ENCODE assay signal across 8 cellular contexts in genomic region chr11:10366568-10367331, GRCh38.
DNase-seq lines count a peak whose midpoint lies in the region; ATAC-seq and TF ChIP-seq lines count a peak whose summit lies in the region.

No MANE protein-coding gene starts in this region.

- intact Hi-C loops in psoas muscle (cut with DNase I) = loop anchor here in 1 of 2 donors (10.0 kb wide), 1 partner anchor 52 kb away; no protein-coding TSS in a partner anchor

- H3K27ac ChIP-seq in GM23338 (ENCODE audit: low read depth) (no peak overlapping the region), psoas muscle (peak overlapping the region; percentile 77)

- H4K20me1 ChIP-seq in GM23338 (replicated peaks; ENCODE audit: insufficient read depth) = no peaks in the 10 kb centered on the region

- peaks cover 10% of the 10 kb centered on the region for H3K9me2 ChIP-seq in GM23338 (ENCODE audit: insufficient read depth)

- H3K27me3 Mint-ChIP-seq in GM23338 (ENCODE audit: insufficient read depth, low read depth, poor library complexity) (peaks cover 6% of the 10 kb centered on the region), glutamatergic neuron (ENCODE audit: unreplicated experiment) (peaks cover 1% of the 10 kb centered on the region)
- peaks cover 11% of the 10 kb centered on the region for H3K27me3 Mint-ChIP-seq in activated naive CD4-positive, alpha-beta T cell treated with anti-CD3 and anti-CD28 coated beads, Interleukin-2, amount 10 ng/mL, durations not matched to agents 7 days and 5 days

- H3K9me3 Mint-ChIP-seq in GM23338 (peaks cover 27% of the 10 kb centered on the region), glutamatergic neuron (ENCODE audit: unreplicated experiment) (peaks cover 3% of the 10 kb centered on the region)
- H3K9me3 Mint-ChIP-seq in activated naive CD4-positive, alpha-beta T cell treated with anti-CD3 and anti-CD28 coated beads, Interleukin-2, amount 10 ng/mL, durations not matched to agents 7 days and 5 days = no peaks in the 10 kb centered on the region

- H3K27me3 ChIP-seq in GM23338 (ENCODE audit: insufficient read depth) = no peaks in the 10 kb centered on the region
- H3K27me3 ChIP-seq in psoas muscle (ENCODE audit: insufficient read depth in 3 of 3, low read length in 2 of 3) = no peaks in the 10 kb centered on the region

- TF ChIP-seq CTCF in GM23338 (conservative IDR thresholded peaks at IDR 0.05; ENCODE audit: low read depth in 2 of 2) (peak; percentile 88 to 99), glutamatergic neuron (IDR thresholded peaks at IDR 0.05; ENCODE audit: partially characterized antibody, unreplicated experiment) (peak; percentile 64), psoas muscle (IDR thresholded peaks at IDR 0.05) (peak; percentile 82)

- WGBS in psoas muscle, 3 donors = 9 to 16% (median 13%) methylated on average over 8 of the region's 8 CpGs

- H3K36me3 ChIP-seq in GM23338 (ENCODE audit: insufficient read depth) = no peaks in the 10 kb centered on the region
- H3K36me3 ChIP-seq in psoas muscle (ENCODE audit: insufficient read depth in 1 of 2, low read depth in 1 of 2) = no peaks in the 10 kb centered on the region

- H3K4me2 ChIP-seq in GM23338 = 0 out of 2 replicates have a peak overlapping the region, but pooled peaks have one; percentile 12

- H3K9me3 ChIP-seq in psoas muscle = no peaks in the 10 kb centered on the region

- H3K4me3 Mint-ChIP-seq in GM23338 (peak overlapping the region; percentile 1; the same call in 1 of the 3 replicates), glutamatergic neuron (ENCODE audit: unreplicated experiment) (no peak overlapping the region)
- H3K4me3 Mint-ChIP-seq in activated naive CD4-positive, alpha-beta T cell treated with anti-CD3 and anti-CD28 coated beads, Interleukin-2, amount 10 ng/mL, durations not matched to agents 7 days and 5 days = no peak overlapping the region

- peaks cover 13% of the 10 kb centered on the region for H3K4me1 Mint-ChIP-seq in GM23338
- peaks cover 6% of the 10 kb centered on the region for H3K4me1 Mint-ChIP-seq in activated naive CD4-positive, alpha-beta T cell treated with anti-CD3 and anti-CD28 coated beads, Interleukin-2, amount 10 ng/mL, durations not matched to agents 7 days and 5 days
- peaks cover 4% of the 10 kb centered on the region for H3K4me1 Mint-ChIP-seq in glutamatergic neuron (ENCODE audit: low read depth, unreplicated experiment)

- peak; percentile 99 for ATAC-seq in GM23338
- ATAC-seq in psoas muscle = peak; percentile 87 to 94 (median 92)

- in situ Hi-C loops in SK-MEL-5 (cut with HindIII; ENCODE audit: low pct_unique_long_range_greater_than_20kb, low sequenced_read_pairs) = no loop called here

- H3K4me1 ChIP-seq in GM23338 (ENCODE audit: insufficient read depth) (peaks cover 10% of the 10 kb centered on the region; the same call in 1 of the 2 replicates), psoas muscle (peaks cover 11% of the 10 kb centered on the region)

- H3K79me2 ChIP-seq in GM23338 (replicated peaks; ENCODE audit: insufficient read depth) = no peaks in the 10 kb centered on the region

- CTCF ChIA-PET in activated naive CD4-positive, alpha-beta T cell treated with anti-CD3 and anti-CD28 coated beads, Interleukin-2, amount 10 ng/mL, durations not matched to agents 7 days and 5 days (lab: Charles Lee) = interaction anchor here (0.7 to 2.1 kb wide), 22 partner anchors 10 to 364 kb away, joined by 3 to 10 read pairs (median 3); partner anchors contain the start of gene RNF141

- H3K36me3 Mint-ChIP-seq in GM23338 (ENCODE audit: low read depth) (peaks cover 36% of the 10 kb centered on the region), glutamatergic neuron (ENCODE audit: unreplicated experiment) (peaks cover 5% of the 10 kb centered on the region)
- no peaks in the 10 kb centered on the region for H3K36me3 Mint-ChIP-seq in activated naive CD4-positive, alpha-beta T cell treated with anti-CD3 and anti-CD28 coated beads, Interleukin-2, amount 10 ng/mL, durations not matched to agents 7 days and 5 days

- no peaks in the 10 kb centered on the region for H3F3A ChIP-seq in GM23338 (replicated peaks; ENCODE audit: low read depth)

- H2AFZ ChIP-seq in GM23338 = no peak overlapping the region

- DNase-seq in DMS53 (lab: John Stamatoyannopoulos, UW) (peak; percentile 97), GM23338 (ENCODE audit: low spot score) (peak; percentile 99), LoVo (ENCODE audit: low spot score) (peak; percentile 64), SK-MEL-5 (ENCODE audit: low read depth, low spot score) (peak; percentile 98), glutamatergic neuron (peak; percentile 64), psoas muscle (peak; percentile 82 to 88), occipital lobe (lab: John Stamatoyannopoulos, UW) (no peak)
- peak; percentile 72 for DNase-seq in activated naive CD4-positive, alpha-beta T cell treated with anti-CD3 and anti-CD28 coated beads, Interleukin-2, amount 10 ng/mL, durations not matched to agents 7 days and 5 days

- no peak overlapping the region for H3K4me3 ChIP-seq in GM23338
- H3K4me3 ChIP-seq in psoas muscle = no peak overlapping the region

- H3K27ac Mint-ChIP-seq in GM23338 = peak overlapping the region; percentile 29
- H3K27ac Mint-ChIP-seq in activated naive CD4-positive, alpha-beta T cell treated with anti-CD3 and anti-CD28 coated beads, Interleukin-2, amount 10 ng/mL, durations not matched to agents 7 days and 5 days = no peak overlapping the region
- no peak overlapping the region for H3K27ac Mint-ChIP-seq in glutamatergic neuron (ENCODE audit: unreplicated experiment)

TF ChIP-seq in GM23338, 12 proteins besides CTCF, POLR2A, EP300 and RAD21 (continues in another document):
- no peak for TF ChIP-seq REST (IDR thresholded peaks at IDR 0.05; ENCODE audit: unreplicated experiment)
- 0 out of 2 replicates have a peak, but pooled peaks have one; percentile 45 for TF ChIP-seq NANOG (IDR thresholded peaks at IDR 0.05; ENCODE audit: borderline replicate concordance)
- no peak for TF ChIP-seq EZH2 (IDR thresholded peaks at IDR 0.05; ENCODE audit: low read depth, unreplicated experiment)
- TF ChIP-seq POLR2AphosphoS5 (IDR thresholded peaks at IDR 0.05; ENCODE audit: low read depth) = peak; percentile 52
- no peak for TF ChIP-seq ZNF331 (CRISPR knock-in tag; IDR thresholded peaks at IDR 0.05; ENCODE audit: low read depth)
- peak; percentile 62; the same call in 1 of the 2 replicates for TF ChIP-seq CREB1 (CRISPR knock-in tag; IDR thresholded peaks at IDR 0.05; ENCODE audit: low read depth)
